17 cellular contexts compared by ENCODE assay signal in genomic region chr12:8675471-8676083, GRCh38. TPM values are rescaled to one million over a fixed set of nuclear protein-coding genes. Genes with fewer than 3 reads are reported as not detected.
DNase-seq lines count a peak whose midpoint lies in the region; ATAC-seq, FAIRE-seq and TF ChIP-seq lines count a peak whose summit lies in the region.
"Had no signal": no experiment of that assay in that cellular context is flagged by ENCODE, and none has a peak within 500 bp of the region (broad histone marks: within the 10 kb centered on the region; RNA-seq: fewer than 3 reads in every experiment).

No MANE protein-coding gene starts in this region.

- no peaks in the 10 kb centered on the region for H3K79me2 ChIP-seq in astrocyte (ENCODE audit: insufficient read depth, low read length)
- H3K79me2 ChIP-seq in neural progenitor cell (ENCODE audit: low read depth) = no peaks in the 10 kb centered on the region

- H3K27ac ChIP-seq in astrocyte (ENCODE audit: low read depth, low read length) (no peak overlapping the region), neural progenitor cell (no peak overlapping the region)
- H3K27ac ChIP-seq: gastroesophageal sphincter, suprapubic skin had no signal

- no peaks in the 10 kb centered on the region for H3K36me3 ChIP-seq in astrocyte (ENCODE audit: insufficient read depth, low read length)
- H3K36me3 ChIP-seq in neural progenitor cell = peaks cover 2% of the 10 kb centered on the region
- H3K36me3 ChIP-seq: gastroesophageal sphincter, suprapubic skin had no signal

- H2AFZ ChIP-seq in astrocyte (ENCODE audit: low read depth, low read length) (no peak overlapping the region), neural progenitor cell (replicated peaks) (no peak overlapping the region)

- H3K27ac Mint-ChIP-seq in astrocyte (ENCODE audit: unreplicated experiment) (peak overlapping the region; percentile 53), neural progenitor cell (no peak overlapping the region)

- no peak for TF ChIP-seq CTCF in astrocyte (IDR thresholded peaks at IDR 0.05; ENCODE audit: insufficient read depth, low read depth, low read length)
- TF ChIP-seq CTCF in neural progenitor cell (IDR thresholded peaks at IDR 0.05) = no peak

- H3K9me3 ChIP-seq in astrocyte (ENCODE audit: insufficient read depth, low read depth, low read length) (no peaks in the 10 kb centered on the region), neural progenitor cell (ENCODE audit: low read depth) (no peaks in the 10 kb centered on the region)
- H3K9me3 ChIP-seq: gastroesophageal sphincter, suprapubic skin had no signal

- H3K27me3 ChIP-seq in astrocyte (ENCODE audit: insufficient read depth, low read length) = no peaks in the 10 kb centered on the region
- H3K27me3 ChIP-seq in neural progenitor cell = no peaks in the 10 kb centered on the region
- H3K27me3 ChIP-seq: gastroesophageal sphincter, suprapubic skin had no signal

- DNase-seq in GM18507 (ENCODE audit: extremely low spot score, insufficient read length, low read depth) (no peak), astrocyte (ENCODE audit: low read depth) (no peak), neural progenitor cell (ENCODE audit: low spot score) (no peak), NAMALWA (ENCODE audit: low spot score) (no peak), LoVo (ENCODE audit: low spot score) (no peak), NK-92 (lab: John Stamatoyannopoulos, UW; ENCODE audit: unreplicated experiment) (no peak)
- no peak for DNase-seq in NK-92 treated with Interleukin-12 subunit alpha and Interleukin-12 subunit beta, amount 100 ng/mL, for 24 hours (lab: John Stamatoyannopoulos, UW)
- DNase-seq: activated CD4-positive, CD25-positive, alpha-beta regulatory T cell; COR-L47; islet precursor cell; NCI-H1105 treated with DMSO at 0.1 percent for 48 hours; NCI-H510A; Right ventricle myocardium superior had no signal

- H3K4me3 ChIP-seq in astrocyte (ENCODE audit: insufficient read depth, low read depth, low read length) = no peak overlapping the region
- no peak overlapping the region for H3K4me3 ChIP-seq in neural progenitor cell
- H3K4me3 ChIP-seq: gastroesophageal sphincter, suprapubic skin had no signal

- H4K20me1 ChIP-seq in astrocyte (ENCODE audit: insufficient read depth, low read length) (no peaks in the 10 kb centered on the region), neural progenitor cell (ENCODE audit: low read depth) (no peaks in the 10 kb centered on the region)

- no peaks in the 10 kb centered on the region for H3K27me3 Mint-ChIP-seq in astrocyte (ENCODE audit: low read depth, unreplicated experiment)
- H3K27me3 Mint-ChIP-seq in neural progenitor cell (ENCODE audit: insufficient read depth, low read depth) = no peaks in the 10 kb centered on the region

- H3K36me3 Mint-ChIP-seq in astrocyte (ENCODE audit: low read depth, unreplicated experiment) (no peaks in the 10 kb centered on the region), neural progenitor cell (no peaks in the 10 kb centered on the region)

- H3K4me2 ChIP-seq in astrocyte (ENCODE audit: low read length) (no peak overlapping the region), neural progenitor cell (peak overlapping the region; percentile 17)

- H3K4me1 Mint-ChIP-seq in astrocyte (ENCODE audit: low read depth, unreplicated experiment) (peaks cover 23% of the 10 kb centered on the region), neural progenitor cell (peaks cover 4% of the 10 kb centered on the region)

- peaks cover 4% of the 10 kb centered on the region for H3F3A ChIP-seq in neural progenitor cell (ENCODE audit: low read depth)

- H3K9ac ChIP-seq in astrocyte (ENCODE audit: low read length) = no peak overlapping the region
- no peak overlapping the region for H3K9ac ChIP-seq in neural progenitor cell

- FAIRE-seq in GM18507 (lab: Jason Lieb, UNC) = peak; percentile 71
- FAIRE-seq in astrocyte (lab: Jason Lieb, UNC) = no peak

- H3K4me3 Mint-ChIP-seq in astrocyte (ENCODE audit: unreplicated experiment) = no peak overlapping the region
- no peak overlapping the region for H3K4me3 Mint-ChIP-seq in neural progenitor cell

- H3K9me3 Mint-ChIP-seq in astrocyte (ENCODE audit: unreplicated experiment) (peaks cover 2% of the 10 kb centered on the region), neural progenitor cell (no peaks in the 10 kb centered on the region)

- no peaks in the 10 kb centered on the region for H3K4me1 ChIP-seq in astrocyte (ENCODE audit: insufficient read depth, low read length)
- H3K4me1 ChIP-seq in neural progenitor cell = peaks cover 15% of the 10 kb centered on the region
- H3K4me1 ChIP-seq: gastroesophageal sphincter had no signal

- ATAC-seq in HG02943 (IDR thresholded peaks at IDR 0.05; ENCODE audit: low read depth, unreplicated experiment) = peak; percentile 66
- ATAC-seq: gastroesophageal sphincter, sciatic nerve had no signal

RNA-seq across cellular contexts. Expression of gene MFAP5, which starts 13.0 kb away (rescaled TPM):
- total RNA-seq in astrocyte (86.4 and 105 TPM in 2 replicates), neural progenitor cell (ENCODE audit: low replicate concordance) (0.25 TPM in 1 of 2 replicates, not detected in the other)

RNA-seq across cellular contexts. Expression of gene RIMKLB, which starts 22.2 kb away (rescaled TPM):
- total RNA-seq in astrocyte (34.1 and 36.6 TPM in 2 replicates), neural progenitor cell (ENCODE audit: low replicate concordance) (113 and 131 TPM in 2 replicates)

Comparison
In these comparisons a context has a peak if more than half of its experiments do, and no peak if none do; other contexts are left out.
1. RNA of gene MFAP5, which starts 13.0 kb away (total RNA-seq): 86.4 to 105 TPM in astrocyte; 0.25 TPM in neural progenitor cell; every median in the first group is over 10 times any median in the second.